Comparison of ENCODE assay signal across 8 cellular contexts in genomic region chr11:61392991-61393595, GRCh38. TPM values are rescaled to one million over a fixed set of nuclear protein-coding genes. Genes with fewer than 3 reads are reported as not detected.
DNase-seq lines count a peak whose midpoint lies in the region; ATAC-seq, FAIRE-seq and TF ChIP-seq lines count a peak whose summit lies in the region.

No MANE protein-coding gene starts in this region.

- H3K9me3 ChIP-seq in Peyer's patch, result no peaks in the 10 kb centered on the region
- no peaks in the 10 kb centered on the region for H3K9me3 ChIP-seq in tibial artery

- no peak for ATAC-seq in GM18520 (IDR thresholded peaks at IDR 0.05; ENCODE audit: unreplicated experiment)

- H3K27me3 Mint-ChIP-seq in chondrocyte (ENCODE audit: low read depth), result no peaks in the 10 kb centered on the region

- H3K4me1 Mint-ChIP-seq in chondrocyte (ENCODE audit: low read depth), result peaks cover 18% of the 10 kb centered on the region

- intact Hi-C loops in lower leg skin (cut with DNase I; ENCODE audit: low total_unique reads) (no loop called here), tibial artery (cut with DNase I; ENCODE audit: low total_unique reads) (no loop called here)

- H3K4me3 Mint-ChIP-seq in chondrocyte (ENCODE audit: unreplicated experiment), result peak overlapping the region; percentile 94

- DNase-seq in AG10803 (ENCODE audit: low read depth), result peak; percentile 13
- no peak for DNase-seq in GM12892 (ENCODE audit: insufficient read length)
- DNase-seq in Peyer's patch, result peak in 1 of 3 donors; percentile 28
- no peak for DNase-seq in chondrocyte (ENCODE audit: low spot score)
- no peak for DNase-seq in lower leg skin (ENCODE audit: low spot score in 2 of 2)
- DNase-seq in tibial artery, result no peak
- DNase-seq in SKM-1 treated with dmso at 0.1 percent for 144 hours (lab: John Stamatoyannopoulos, UW; ENCODE audit: unreplicated experiment), result no peak

- peak overlapping the region; percentile 88 for H3K4me3 ChIP-seq in AG10803 (ENCODE audit: low read length)
- peak overlapping the region; percentile 56 to 84 (median 66) for H3K4me3 ChIP-seq in Peyer's patch
- H3K4me3 ChIP-seq in lower leg skin (ENCODE audit: low read depth, poor library complexity, severe bottlenecking), result peak overlapping the region; percentile 63
- peak overlapping the region; percentile 92 for H3K4me3 ChIP-seq in tibial artery

- H3K4me1 ChIP-seq in Peyer's patch (peaks cover 0 to 9% (median 3%) of the 10 kb centered on the region in 4 donors), tibial artery (peaks cover 0 to 20% (median 14%) of the 10 kb centered on the region in 4 donors)

- 3 to 4% methylated on average over 15 of the region's 15 CpGs for WGBS in lower leg skin, 2 donors

- peaks cover 11% of the 10 kb centered on the region for H3K36me3 Mint-ChIP-seq in chondrocyte (ENCODE audit: low read depth)

- FAIRE-seq in GM12892 (lab: Jason Lieb, UNC), result peak; percentile 30

- H3K27me3 ChIP-seq in Peyer's patch (no peaks in the 10 kb centered on the region), tibial artery (no peaks in the 10 kb centered on the region)

- TF ChIP-seq POLR2A in GM12892 (IDR thresholded peaks at IDR 0.05; ENCODE audit: low read depth, low read length) (no peak), Peyer's patch (IDR thresholded peaks at IDR 0.05) (no peak), lower leg skin (IDR thresholded peaks at IDR 0.05) (no peak)

- H3K27ac Mint-ChIP-seq in chondrocyte (ENCODE audit: unreplicated experiment), result peak overlapping the region; percentile 88

- H3K9me3 Mint-ChIP-seq in chondrocyte (ENCODE audit: low read depth), result peaks cover 9% of the 10 kb centered on the region

- peaks cover 0 to 34% (median 0%) of the 10 kb centered on the region in 3 donors for H3K36me3 ChIP-seq in Peyer's patch
- peaks cover 9 to 36% (median 21%) of the 10 kb centered on the region in 3 donors for H3K36me3 ChIP-seq in tibial artery

- H3K27ac ChIP-seq in Peyer's patch, result peak overlapping the region; percentile 78 to 90 (median 83)
- peak overlapping the region; percentile 87 to 90 for H3K27ac ChIP-seq in tibial artery

- TF ChIP-seq CTCF in AG10803 (conservative IDR thresholded peaks at IDR 0.05; ENCODE audit: low read length), result peak; percentile 43
- no peak for TF ChIP-seq CTCF in Peyer's patch (IDR thresholded peaks at IDR 0.05)
- peak; percentile 67 for TF ChIP-seq CTCF in chondrocyte (IDR thresholded peaks at IDR 0.05)
- TF ChIP-seq CTCF in lower leg skin (IDR thresholded peaks at IDR 0.05), result no peak
- TF ChIP-seq CTCF in tibial artery (IDR thresholded peaks at IDR 0.05), result no peak

RNA-seq across cellular contexts. Expression of gene TMEM216, which starts 0.7 kb away (rescaled TPM):
- 9.2 TPM for polyA plus RNA-seq in GM12892 (2012; ENCODE audit: missing spikeins)
- total RNA-seq in Peyer's patch (10 to 100 TPM in 2 of 4 donors, 1 to 10 TPM in 2; 4.1 to 10.5 (median 8.3) TPM), chondrocyte (9.3 to 14.4 TPM (median 9.8 TPM) in 3 replicates), lower leg skin (10 to 100 TPM in 3 of 4 donors, 1 to 10 TPM in 1; 7.8 to 15.9 (median 11.4) TPM)

RNA-seq across cellular contexts. Expression of gene TMEM138, which starts 30.9 kb away (rescaled TPM):
- polyA plus RNA-seq in GM12892 (2012; ENCODE audit: missing spikeins), result 32.2 TPM
- 10 to 100 TPM; 44.7 to 63.5 (median 48.1) TPM for total RNA-seq in Peyer's patch
- 39.2 to 60.0 TPM (median 46.7 TPM) in 3 replicates for total RNA-seq in chondrocyte
- 10 to 100 TPM; 12.7 to 47.2 (median 18.1) TPM for total RNA-seq in lower leg skin

RNA-seq across cellular contexts. Expression of gene CYB561A3, which starts 31.4 kb away (rescaled TPM):
- 31.1 TPM for polyA plus RNA-seq in GM12892 (2012; ENCODE audit: missing spikeins)
- 100 to 1,000 TPM in 1 of 4 donors, 10 to 100 TPM in 3; 75.9 to 112 (median 87.4) TPM for total RNA-seq in Peyer's patch
- 40.8 to 60.0 TPM (median 41.4 TPM) in 3 replicates for total RNA-seq in chondrocyte
- total RNA-seq in lower leg skin, result 100 to 1,000 TPM in 1 of 4 donors, 10 to 100 TPM in 3; 55.7 to 102 (median 76.8) TPM

RNA-seq across cellular contexts. Expression of gene CPSF7, which starts 36.7 kb away (rescaled TPM):
- 44.3 TPM for polyA plus RNA-seq in GM12892 (2012; ENCODE audit: missing spikeins)
- total RNA-seq in Peyer's patch (100 to 1,000 TPM in 1 of 4 donors, 10 to 100 TPM in 3; 45.9 to 125 (median 79.9) TPM), chondrocyte (61.2 to 66.2 TPM (median 65.0 TPM) in 3 replicates), lower leg skin (10 to 100 TPM; 47.1 to 58.2 (median 48.9) TPM)

RNA-seq across cellular contexts. Expression of gene SDHAF2, which starts 36.8 kb away (rescaled TPM):
- 43.2 TPM for polyA plus RNA-seq in GM12892 (2012; ENCODE audit: missing spikeins)
- 10 to 100 TPM; 54.5 to 92.4 (median 70.5) TPM for total RNA-seq in Peyer's patch
- 33.8 to 34.8 TPM (median 34.5 TPM) in 3 replicates for total RNA-seq in chondrocyte
- 10 to 100 TPM; 24.2 to 32.8 (median 28.5) TPM for total RNA-seq in lower leg skin

Comparison
In these comparisons a context has a peak if more than half of its experiments do, and no peak if none do; other contexts are left out.
1. CTCF ChIP-seq: peak in AG10803 (single experiment) and chondrocyte (single experiment); none in Peyer's patch (0 of 6), lower leg skin (0 of 3) and tibial artery (0 of 2).
2. Peak in every context shown above with its lines, with median percentiles within 50 percentile points of each other: H3K4me3 ChIP-seq.